1 cellular context compared by ENCODE assay signal in genomic region chr9:124755061-124755460, GRCh38.
TF ChIP-seq lines count a peak whose summit lies in the region.

No MANE protein-coding gene starts in this region.

TF ChIP-seq in GM23338, 12 proteins besides CTCF, POLR2A, EP300 and RAD21 (continued from another document):
- TF ChIP-seq ETS1 (IDR thresholded peaks at IDR 0.05) = no peak
- TF ChIP-seq CREB1 (CRISPR knock-in tag; IDR thresholded peaks at IDR 0.05; ENCODE audit: low read depth) = no peak
- no peak for TF ChIP-seq EZH2 (IDR thresholded peaks at IDR 0.05; ENCODE audit: low read depth, unreplicated experiment)
- no peak for TF ChIP-seq ZNF331 (CRISPR knock-in tag; IDR thresholded peaks at IDR 0.05; ENCODE audit: low read depth)
- no peak for TF ChIP-seq EZH2phosphoT487 (IDR thresholded peaks at IDR 0.05; ENCODE audit: unreplicated experiment)
- TF ChIP-seq ZNF462 (CRISPR knock-in tag; IDR thresholded peaks at IDR 0.05) = no peak
- TF ChIP-seq STAT1 (IDR thresholded peaks at IDR 0.05; ENCODE audit: unreplicated experiment) = no peak
- no peak for TF ChIP-seq POLR2AphosphoS5 (IDR thresholded peaks at IDR 0.05; ENCODE audit: low read depth)
- no peak for TF ChIP-seq ZNF114 (CRISPR knock-in tag; IDR thresholded peaks at IDR 0.05)
